31 cellular contexts compared by ENCODE assay signal in genomic region chr5:34059997-34060396, GRCh38.
"Had no signal": no experiment of that assay in that cellular context is flagged by ENCODE, and none has a peak within 500 bp of the region (broad histone marks: within the 10 kb centered on the region; RNA-seq: fewer than 3 reads in every experiment).

No MANE protein-coding gene starts in this region.

- H3K27ac ChIP-seq: body of pancreas, cardiac muscle cell, colonic mucosa, esophagus muscularis mucosa, foreskin keratinocyte, gastrocnemius medialis, heart left ventricle, WERI-Rb-1 had no signal

- H3K4me1 ChIP-seq: body of pancreas, colonic mucosa, esophagus muscularis mucosa, foreskin keratinocyte, gastrocnemius medialis, heart left ventricle had no signal

- ATAC-seq: activated CD4-positive, CD25-positive, alpha-beta regulatory T cell treated with anti-CD3 and anti-CD28 coated beads, Interleukin-2, amount 50 U/mL, for 24 hours; activated T-cell treated with anti-CD3 and anti-CD28 coated beads, Interleukin-2, amount 50 U/mL, for 72 hours; body of pancreas; foreskin keratinocyte; gastrocnemius medialis; heart left ventricle; T-helper 17 cell had no signal

- H3K4me3 ChIP-seq: body of pancreas, cardiac muscle cell, colonic mucosa, esophagus muscularis mucosa, gastrocnemius medialis, heart left ventricle had no signal

- H3K9me3 Mint-ChIP-seq: activated T-cell treated with anti-CD3 and anti-CD28 coated beads, Interleukin-2, amount 50 U/mL, for 24 hours had no signal

- H3K27me3 ChIP-seq: body of pancreas, cardiac muscle cell, colonic mucosa, esophagus muscularis mucosa, foreskin keratinocyte, gastrocnemius medialis, heart left ventricle had no signal

- H3K4me1 Mint-ChIP-seq: activated B cell treated with CpG ODN at 0.5 μM for 24 hours; activated CD4-positive, alpha-beta memory T cell treated with anti-CD3 and anti-CD28 coated beads, Interleukin-2, amount 10 ng/mL, durations not matched to agents 7 days and 5 days; activated CD4-positive, alpha-beta T cell treated with anti-CD3 and anti-CD28 coated beads, Interleukin-2, amount 10 ng/mL, durations not matched to agents 7 days and 5 days; activated naive CD4-positive, alpha-beta T cell treated with anti-CD3 and anti-CD28 coated beads, Interleukin-2, amount 10 ng/mL, durations not matched to agents 7 days and 5 days had no signal

- H3K9me3 ChIP-seq: body of pancreas, colonic mucosa, esophagus muscularis mucosa, gastrocnemius medialis, heart left ventricle had no signal

- DNase-seq: activated B cell treated with CpG ODN at 0.5 μM for 24 hours; activated CD4-positive, alpha-beta memory T cell treated with anti-CD3 and anti-CD28 coated beads, Interleukin-2, amount 10 ng/mL, durations not matched to agents 7 days and 5 days; activated CD4-positive, alpha-beta T cell treated with anti-CD3 and anti-CD28 coated beads, Interleukin-2, amount 10 ng/mL, durations not matched to agents 7 days and 5 days; activated CD4-positive, alpha-beta T cell treated with anti-CD3 and anti-CD28 coated beads, Interleukin-2, amount 50 U/mL, for 4 hours; activated CD8-positive, alpha-beta memory T cell treated with anti-CD3 and anti-CD28 coated beads, Interleukin-2, amount 50 U/mL, for 48 hours; activated gamma-delta T cell; activated naive CD4-positive, alpha-beta T cell; activated naive CD4-positive, alpha-beta T cell treated with anti-CD3 and anti-CD28 coated beads, Interleukin-2, amount 10 ng/mL, durations not matched to agents 7 days and 5 days; activated T-cell treated with anti-CD3 and anti-CD28 coated beads for 4 hours; activated T-cell treated with anti-CD3 and anti-CD28 coated beads, Interleukin-2, amount 50 U/mL, for 24 hours; activated T-cell treated with anti-CD3 and anti-CD28 coated beads, Interleukin-2, amount 50 U/mL, for 72 hours; amygdala; aorta; body of pancreas; central memory CD4-positive, alpha-beta T cell; cerebellar nuclear complex; colonic mucosa; effector CD8-positive, alpha-beta T cell; foreskin keratinocyte; gastrocnemius medialis; glutamatergic neuron; heart left ventricle; T-helper 1 cell; T-helper 17 cell; T1000; WERI-Rb-1 had no signal

- H3K27me3 Mint-ChIP-seq: activated B cell treated with CpG ODN at 0.5 μM for 24 hours; activated CD4-positive, alpha-beta memory T cell treated with anti-CD3 and anti-CD28 coated beads, Interleukin-2, amount 10 ng/mL, durations not matched to agents 7 days and 5 days; activated CD4-positive, alpha-beta T cell treated with anti-CD3 and anti-CD28 coated beads, Interleukin-2, amount 10 ng/mL, durations not matched to agents 7 days and 5 days; activated naive CD4-positive, alpha-beta T cell treated with anti-CD3 and anti-CD28 coated beads, Interleukin-2, amount 10 ng/mL, durations not matched to agents 7 days and 5 days; activated naive CD8-positive, alpha-beta T cell; activated T-cell treated with anti-CD3 and anti-CD28 coated beads, Interleukin-2, amount 50 U/mL, for 24 hours; T-helper 17 cell had no signal

- H3K4me3 Mint-ChIP-seq: activated B cell treated with CpG ODN at 0.5 μM for 24 hours; activated CD4-positive, alpha-beta memory T cell treated with anti-CD3 and anti-CD28 coated beads, Interleukin-2, amount 10 ng/mL, durations not matched to agents 7 days and 5 days; activated CD4-positive, alpha-beta T cell treated with anti-CD3 and anti-CD28 coated beads, Interleukin-2, amount 10 ng/mL, durations not matched to agents 7 days and 5 days; activated naive CD4-positive, alpha-beta T cell treated with anti-CD3 and anti-CD28 coated beads, Interleukin-2, amount 10 ng/mL, durations not matched to agents 7 days and 5 days; activated naive CD8-positive, alpha-beta T cell; activated T-cell treated with anti-CD3 and anti-CD28 coated beads, Interleukin-2, amount 50 U/mL, for 24 hours; activated T-cell treated with anti-CD3 and anti-CD28 coated beads, Interleukin-2, amount 50 U/mL, for 72 hours; T-helper 17 cell; T-helper 2 cell treated with Interferon-gamma antibody and Interleukin-4, amounts not matched to agents 5 μg/mL and 100 μg/mL, for 36 hours had no signal

- H3K27ac Mint-ChIP-seq: activated B cell treated with CpG ODN at 0.5 μM for 24 hours; activated CD4-positive, alpha-beta memory T cell treated with anti-CD3 and anti-CD28 coated beads, Interleukin-2, amount 10 ng/mL, durations not matched to agents 7 days and 5 days; activated CD4-positive, alpha-beta T cell treated with anti-CD3 and anti-CD28 coated beads, Interleukin-2, amount 10 ng/mL, durations not matched to agents 7 days and 5 days; activated naive CD4-positive, alpha-beta T cell treated with anti-CD3 and anti-CD28 coated beads, Interleukin-2, amount 10 ng/mL, durations not matched to agents 7 days and 5 days; activated naive CD8-positive, alpha-beta T cell; activated T-cell treated with anti-CD3 and anti-CD28 coated beads, Interleukin-2, amount 50 U/mL, for 24 hours; activated T-cell treated with anti-CD3 and anti-CD28 coated beads, Interleukin-2, amount 50 U/mL, for 72 hours; T-helper 17 cell; T-helper 2 cell treated with Interferon-gamma antibody and Interleukin-4, amounts not matched to agents 5 μg/mL and 100 μg/mL, for 36 hours had no signal

- H3K36me3 ChIP-seq: cardiac muscle cell, colonic mucosa, gastrocnemius medialis, heart left ventricle had no signal
